1 cellular context compared by ENCODE assay signal in genomic region chr1:24659993-24660665, GRCh38.
TF ChIP-seq lines count a peak whose summit lies in the region.

No MANE protein-coding gene starts in this region.

TF ChIP-seq in SK-N-SH, 30 proteins besides CTCF, POLR2A, EP300 and RAD21 (continued from another document):
- no peak for TF ChIP-seq POLR2AphosphoS5 (IDR thresholded peaks at IDR 0.05; ENCODE audit: low read depth, low read length)
TF ChIP-seq in SK-N-SH: peak in this region for 0.
